15 cellular contexts compared by ENCODE assay signal in genomic region chr5:78971998-78972397, GRCh38.
"Had no signal": no experiment of that assay in that cellular context is flagged by ENCODE, and none has a peak within 500 bp of the region (broad histone marks: within the 10 kb centered on the region; RNA-seq: fewer than 3 reads in every experiment).

No MANE protein-coding gene starts in this region.

- H3K9me3 ChIP-seq: lower lobe of right lung, suprapubic skin, upper lobe of left lung had no signal

- ATAC-seq: naive thymus-derived CD8-positive, alpha-beta T cell; stimulated activated naive CD8-positive, alpha-beta T cell treated with anti-CD3 and anti-CD28 coated beads, Interleukin-15, Interleukin-2, amounts not matched to agents 100 U/mL and 50 U/mL, for 24 hours had no signal

- H3K36me3 ChIP-seq: lower lobe of right lung, suprapubic skin, upper lobe of left lung had no signal

- H3K4me3 ChIP-seq: lower lobe of right lung, suprapubic skin, upper lobe of left lung had no signal

- H3K27ac Mint-ChIP-seq: activated CD4-positive, alpha-beta memory T cell treated with anti-CD3 and anti-CD28 coated beads for 36 hours; activated naive CD8-positive, alpha-beta T cell treated with anti-CD3 and anti-CD28 coated beads, Interleukin-2, amount 10 ng/mL, durations not matched to agents 7 days and 5 days had no signal

- H3K9me3 Mint-ChIP-seq: activated CD4-positive, alpha-beta memory T cell treated with anti-CD3 and anti-CD28 coated beads for 36 hours; activated naive CD8-positive, alpha-beta T cell treated with anti-CD3 and anti-CD28 coated beads, Interleukin-2, amount 10 ng/mL, durations not matched to agents 7 days and 5 days; naive thymus-derived CD8-positive, alpha-beta T cell had no signal

- H3K27ac ChIP-seq: lower lobe of right lung, suprapubic skin, upper lobe of left lung had no signal

- FAIRE-seq: colon had no signal

- H3K27me3 Mint-ChIP-seq: activated CD4-positive, alpha-beta memory T cell treated with anti-CD3 and anti-CD28 coated beads for 36 hours had no signal

- H3K27me3 ChIP-seq: suprapubic skin, upper lobe of left lung had no signal

- DNase-seq: activated CD4-positive, alpha-beta memory T cell treated with anti-CD3 and anti-CD28 coated beads for 36 hours; activated gamma-delta T cell treated with Interleukin-2 at 50 U/mL for 16 hours; activated naive CD8-positive, alpha-beta T cell treated with anti-CD3 and anti-CD28 coated beads, Interleukin-2, amount 10 ng/mL, durations not matched to agents 7 days and 5 days; activated T-cell treated with anti-CD3 and anti-CD28 coated beads, Interleukin-2, amount 50 U/mL, for 48 hours; effector CD8-positive, alpha-beta T cell; lower lobe of right lung; naive thymus-derived CD8-positive, alpha-beta T cell; occipital lobe; stimulated activated CD4-positive, alpha-beta T cell treated with anti-CD3 and anti-CD28 coated beads, Interleukin-4, amount 100 ng/mL, for 1 hour; stimulated activated CD8-positive, alpha-beta memory T cell treated with anti-CD3 and anti-CD28 coated beads, Interleukin-4, amount 100 ng/mL, for 48 hours; stimulated activated naive CD8-positive, alpha-beta T cell treated with anti-CD3 and anti-CD28 coated beads, Interleukin-15, Interleukin-2, amounts not matched to agents 100 U/mL and 50 U/mL, for 24 hours; T1000; upper lobe of left lung had no signal

- H3K4me3 Mint-ChIP-seq: activated CD4-positive, alpha-beta memory T cell treated with anti-CD3 and anti-CD28 coated beads for 36 hours; activated naive CD8-positive, alpha-beta T cell treated with anti-CD3 and anti-CD28 coated beads, Interleukin-2, amount 10 ng/mL, durations not matched to agents 7 days and 5 days; naive thymus-derived CD8-positive, alpha-beta T cell had no signal
